In the genomic region with DNA sequence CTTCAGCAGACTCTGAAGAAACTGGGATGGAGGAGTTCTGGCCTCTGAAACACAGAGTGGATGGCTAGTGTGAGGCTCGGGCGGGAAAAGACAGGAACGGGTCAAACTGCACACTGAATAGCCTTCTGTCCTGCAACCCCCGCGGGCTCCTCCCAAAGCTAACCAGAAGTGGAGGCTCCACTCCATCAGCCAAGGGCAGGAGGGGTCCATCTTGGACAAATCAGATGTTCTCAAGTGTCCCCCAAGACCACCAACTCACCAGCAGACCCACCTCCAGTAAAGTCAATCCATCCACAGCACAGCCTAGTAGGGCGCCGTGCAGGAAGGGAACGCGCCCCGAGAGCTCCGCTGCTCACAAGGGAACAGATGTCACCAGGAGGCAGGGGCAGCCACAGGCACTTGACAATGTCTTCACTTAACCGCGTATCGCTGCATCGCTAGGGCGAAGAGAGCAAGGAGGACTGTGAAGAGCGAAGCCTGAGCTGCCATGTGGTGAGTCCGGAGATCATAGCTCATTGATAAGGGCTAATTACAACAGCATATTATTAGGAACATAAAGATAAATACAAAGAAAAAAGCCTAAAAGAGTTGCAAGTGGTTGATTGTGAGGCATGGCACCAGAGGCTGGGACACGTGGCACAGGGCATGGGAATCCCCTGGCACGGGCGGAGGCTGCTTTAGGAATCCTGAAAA, we compare ENCODE assay signal across 14 cellular contexts.
"Had no signal": no experiment of that assay in that cellular context is flagged by ENCODE, and none has a peak within 500 bp of the region (broad histone marks: within the 10 kb centered on the region; RNA-seq: fewer than 3 reads in every experiment).

No MANE protein-coding gene starts in this region.

- H3K27ac Mint-ChIP-seq: activated CD4-positive, alpha-beta T cell treated with anti-CD3 and anti-CD28 coated beads, Interleukin-2, amount 10 ng/mL, durations not matched to agents 7 days and 5 days; activated naive CD8-positive, alpha-beta T cell treated with anti-CD3 and anti-CD28 coated beads for 36 hours; progenitor cell of endocrine pancreas had no signal

- H3K4me3 ChIP-seq: cardiac muscle cell, dorsolateral prefrontal cortex, left lung, transverse colon had no signal

- H3K27ac ChIP-seq: cardiac muscle cell, dorsolateral prefrontal cortex, left lung, transverse colon had no signal

- H3K4me1 Mint-ChIP-seq: activated CD4-positive, alpha-beta T cell treated with anti-CD3 and anti-CD28 coated beads, Interleukin-2, amount 10 ng/mL, durations not matched to agents 7 days and 5 days; activated naive CD8-positive, alpha-beta T cell treated with anti-CD3 and anti-CD28 coated beads for 36 hours had no signal

- H3K4me3 Mint-ChIP-seq: activated CD4-positive, alpha-beta T cell treated with anti-CD3 and anti-CD28 coated beads, Interleukin-2, amount 10 ng/mL, durations not matched to agents 7 days and 5 days; activated naive CD8-positive, alpha-beta T cell treated with anti-CD3 and anti-CD28 coated beads for 36 hours had no signal

- DNase-seq: activated naive CD4-positive, alpha-beta T cell; activated naive CD8-positive, alpha-beta T cell treated with anti-CD3 and anti-CD28 coated beads for 36 hours; amniotic stem cell; foreskin melanocyte; kidney; left lung; mammary epithelial cell; stimulated activated naive CD8-positive, alpha-beta T cell treated with anti-CD3 and anti-CD28 coated beads, Interleukin-15, Interleukin-2, amounts not matched to agents 100 U/mL and 50 U/mL, for 24 hours; T1000; transverse colon had no signal

- H3K36me3 Mint-ChIP-seq: activated naive CD8-positive, alpha-beta T cell treated with anti-CD3 and anti-CD28 coated beads for 36 hours had no signal

- H3K36me3 ChIP-seq: cardiac muscle cell, left lung, transverse colon had no signal

- ATAC-seq: left lung; stimulated activated naive CD8-positive, alpha-beta T cell treated with anti-CD3 and anti-CD28 coated beads, Interleukin-15, Interleukin-2, amounts not matched to agents 100 U/mL and 50 U/mL, for 24 hours had no signal

- H3K27me3 ChIP-seq: cardiac muscle cell, dorsolateral prefrontal cortex, left lung, transverse colon had no signal

- H3K4me1 ChIP-seq: left lung, transverse colon had no signal
